25 cellular contexts compared by ENCODE assay signal in genomic region chr1:225494789-225495359, GRCh38.
DNase-seq lines count a peak whose midpoint lies in the region; ATAC-seq, FAIRE-seq and TF ChIP-seq lines count a peak whose summit lies in the region.
"Had no signal": no experiment of that assay in that cellular context is flagged by ENCODE, and none has a peak within 500 bp of the region (broad histone marks: within the 10 kb centered on the region; RNA-seq: fewer than 3 reads in every experiment).

No MANE protein-coding gene starts in this region.

- TF ChIP-seq RAD21 in A549 (conservative IDR thresholded peaks at IDR 0.05 in 1 of 2, IDR thresholded peaks at IDR 0.05 in 1 of 2), result no peak

- no peak overlapping the region for H3K27ac ChIP-seq in A549
- H3K27ac ChIP-seq in OCI-LY7 (ENCODE audit: low read depth, low read length, poor library complexity, severe bottlenecking), result no peak overlapping the region
- H3K27ac ChIP-seq in right lobe of liver, result no peak overlapping the region
- H3K27ac ChIP-seq: HL-60 had no signal

- no peak for DNase-seq in A549 (ENCODE audit: low read depth in 1 of 2, low spot score in 1 of 2)
- DNase-seq in OCI-LY7 (ENCODE audit: low spot score), result peak; percentile 24
- no peak for DNase-seq in GM19238 (ENCODE audit: insufficient read length, low spot score)
- no peak for DNase-seq in NCI-H1417 treated with DMSO at 0.1 percent for 48 hours (lab: John Stamatoyannopoulos, UW)
- no peak for DNase-seq in right lobe of liver
- DNase-seq: 8988T, DMS53, EL, GF-D8, KBM-7, NCI-H1092 treated with DMSO at 0.1 percent for 48 hours, NCI-H146, NCI-H2029, NCI-H345, NCI-H524 treated with DMSO at 0.1 percent for 48 hours, NCI-H82, PC-3, RPMI8226, SIG-M5, SK-N-SH had no signal

- BruUV-seq in OCI-LY7 (replicated peaks; lab: Mats Ljungman, UMichigan), result no TSS peak

- H3K4me1 ChIP-seq in A549, result no peaks in the 10 kb centered on the region
- peaks cover 23% of the 10 kb centered on the region for H3K4me1 ChIP-seq in OCI-LY7 (ENCODE audit: insufficient read depth, low read length, poor library complexity, severe bottlenecking)
- no peaks in the 10 kb centered on the region for H3K4me1 ChIP-seq in right lobe of liver

- ATAC-seq in A549 (no peak), GM19395 (IDR thresholded peaks at IDR 0.05; ENCODE audit: unreplicated experiment) (peak; percentile 65), right lobe of liver (no peak)
- ATAC-seq: HepG2, PC-3 had no signal

- H3K4me3 ChIP-seq in A549 (no peak overlapping the region), OCI-LY7 (ENCODE audit: low read depth, low read length, poor library complexity, severe bottlenecking) (no peak overlapping the region), right lobe of liver (no peak overlapping the region)
- H3K4me3 ChIP-seq: HAP-1 had no signal

- H3K27me3 ChIP-seq in right lobe of liver, result no peaks in the 10 kb centered on the region

- FAIRE-seq in A549 (lab: Jason Lieb, UNC) (peak; percentile 94), colon (lab: Jason Lieb, UNC) (peak; percentile 65)
- FAIRE-seq: HepG2 had no signal

- 77% methylated on average over 7 of the region's 7 CpGs for WGBS in A549 (ENCODE audit: missing lambda C conversion rate)
- 79% methylated on average over 7 of the region's 7 CpGs for WGBS in right lobe of liver (ENCODE audit: insufficient coverage, low coverage, low lambda C conversion rate, missing lambda C conversion rate)

- TF ChIP-seq CTCF in A549 (IDR thresholded peaks at IDR 0.05) (no peak), OCI-LY7 (conservative IDR thresholded peaks at IDR 0.05; ENCODE audit: low read length) (no peak), right lobe of liver (IDR thresholded peaks at IDR 0.05) (no peak)

- POLR2A ChIA-PET in A549 (lab: Yijun Ruan, JAX), result no interaction called here
- POLR2A ChIA-PET in OCI-LY7 (lab: Charles Lee), result interaction anchor here (3.3 kb wide), 1 partner anchor 9 kb away, joined by 19 read pairs; no protein-coding TSS in a partner anchor

- TF ChIP-seq EP300 in A549 (IDR thresholded peaks at IDR 0.05), result no peak

- H3K36me3 ChIP-seq in OCI-LY7 (ENCODE audit: insufficient read depth, low read length) (no peaks in the 10 kb centered on the region), right lobe of liver (no peaks in the 10 kb centered on the region)

- TF ChIP-seq POLR2A in A549 (IDR thresholded peaks at IDR 0.05; ENCODE audit: low read length) (no peak), right lobe of liver (IDR thresholded peaks at IDR 0.05) (no peak)

- H3K9me3 ChIP-seq in A549 (no peaks in the 10 kb centered on the region), OCI-LY7 (ENCODE audit: low read length) (no peaks in the 10 kb centered on the region), right lobe of liver (no peaks in the 10 kb centered on the region)
- H3K9me3 ChIP-seq: HAP-1, SK-N-SH had no signal

- no peaks in the 10 kb centered on the region for H3K9me2 ChIP-seq in OCI-LY7 (ENCODE audit: insufficient read depth, low read length)
- H3K9me2 ChIP-seq: SK-N-SH had no signal

- H3K4me2 ChIP-seq in A549 (no peak overlapping the region), OCI-LY7 (ENCODE audit: low read length) (peak overlapping the region; percentile 34)
- H3K4me2 ChIP-seq: SK-N-SH had no signal

- intact Hi-C loops in OCI-LY7 (cut with micrococcal nuclease; ENCODE audit: unreplicated experiment), result no loop called here
- intact Hi-C loops in right lobe of liver (cut with DNase I), result no loop called here

- H3K79me2 ChIP-seq in OCI-LY7 (ENCODE audit: insufficient read depth, low read depth, low read length), result no peaks in the 10 kb centered on the region

- H4K20me1 ChIP-seq in OCI-LY7 (ENCODE audit: insufficient read depth, low read length), result no peaks in the 10 kb centered on the region

- CTCF ChIA-PET in A549 (lab: Yijun Ruan, JAX) (no interaction called here), OCI-LY7 (lab: Charles Lee; ENCODE audit: unreplicated experiment) (no interaction called here)

- H2AFZ ChIP-seq in OCI-LY7 (ENCODE audit: low read length), result no peak overlapping the region; the same call in 1 of the 2 replicates

TF ChIP-seq in A549, 52 proteins besides CTCF, POLR2A, EP300 and RAD21:
- TF ChIP-seq RARB (CRISPR knock-in tag; IDR thresholded peaks at IDR 0.05), result no peak
- TF ChIP-seq ATOH8 (CRISPR knock-in tag; IDR thresholded peaks at IDR 0.05; ENCODE audit: low read depth), result no peak
- no peak for TF ChIP-seq SMC3 (IDR thresholded peaks at IDR 0.05)
- no peak for TF ChIP-seq CBX2 (IDR thresholded peaks at IDR 0.05; ENCODE audit: borderline replicate concordance, low read depth)
- TF ChIP-seq MAFK (IDR thresholded peaks at IDR 0.05; ENCODE audit: partially characterized antibody), result no peak
- TF ChIP-seq GATA3 (IDR thresholded peaks at IDR 0.05; ENCODE audit: borderline replicate concordance), result no peak
- TF ChIP-seq ZSCAN20 (CRISPR knock-in tag; IDR thresholded peaks at IDR 0.05), result no peak
- no peak for TF ChIP-seq BHLHE40 (IDR thresholded peaks at IDR 0.05; ENCODE audit: low read depth, low read length)
